Comparison of ENCODE assay signal across 18 cellular contexts in genomic region chr4:108130955-108131354, GRCh38. TPM values are rescaled to one million over a fixed set of nuclear protein-coding genes. Genes with fewer than 3 reads are reported as not detected.
DNase-seq lines count a peak whose midpoint lies in the region; ATAC-seq and TF ChIP-seq lines count a peak whose summit lies in the region.
"Had no signal": no experiment of that assay in that cellular context is flagged by ENCODE, and none has a peak within 500 bp of the region (broad histone marks: within the 10 kb centered on the region; RNA-seq: fewer than 3 reads in every experiment).

No MANE protein-coding gene starts in this region.

- DNase-seq in ACHN: peak; percentile 2
- peak; percentile 47 for DNase-seq in ELF-1 (ENCODE audit: low read depth, low spot score)
- DNase-seq in T-cell: no peak
- peak; percentile 4 to 6 for DNase-seq in erythroblast (lab: John Stamatoyannopoulos, UW)
- DNase-seq in NCI-H510A (lab: John Stamatoyannopoulos, UW): no peak
- no peak for DNase-seq in mesenteric fat pad (ENCODE audit: low spot score)
- no peak for DNase-seq in UCSD-AML1 (lab: John Stamatoyannopoulos, UW; ENCODE audit: unreplicated experiment)
- DNase-seq: activated naive CD4-positive, alpha-beta T cell treated with anti-CD3 and anti-CD28 coated beads, Interleukin-2, amount 10 ng/mL, durations not matched to agents 7 days and 5 days; C1 segment of cervical spinal cord; GF-D8; KG1; left ventricle myocardium superior; NCI-H1694 treated with DMSO at 0.1 percent for 48 hours; right cardiac atrium; trophoblast cell had no signal

- CTCF ChIA-PET in T-cell (lab: Charles Lee): interaction anchor here (0.6 to 1.7 kb wide), 14 partner anchors 9 to 452 kb away, joined by 3 to 6 read pairs (median 4); no protein-coding TSS in a partner anchor

- in situ Hi-C loops in ACHN (cut with HindIII; ENCODE audit: low pct_ligation_motif_present, low pct_unique_long_range_greater_than_20kb, low sequenced_read_pairs): no loop called here

- POLR2A ChIA-PET in T-cell (lab: Charles Lee): interaction anchor here (0.6 to 1.0 kb wide), 5 partner anchors 10 to 1596 kb away, joined by 3 to 5 read pairs (median 4); no protein-coding TSS in a partner anchor

- peak overlapping the region in 1 of 3 donors; percentile 83 for H3K4me3 Mint-ChIP-seq in T-cell
- H3K4me3 Mint-ChIP-seq: activated naive CD4-positive, alpha-beta T cell treated with anti-CD3 and anti-CD28 coated beads, Interleukin-2, amount 10 ng/mL, durations not matched to agents 7 days and 5 days had no signal

- H3K4me1 Mint-ChIP-seq in T-cell: peaks cover 90 to 96% (median 93%) of the 10 kb centered on the region in 3 donors

- no peaks in the 10 kb centered on the region for H3K27me3 Mint-ChIP-seq in T-cell
- H3K27me3 Mint-ChIP-seq: activated naive CD4-positive, alpha-beta T cell treated with anti-CD3 and anti-CD28 coated beads, Interleukin-2, amount 10 ng/mL, durations not matched to agents 7 days and 5 days had no signal

- ATAC-seq in T-cell (replicated peaks in 1 of 4) (no peak), HG02571 (IDR thresholded peaks at IDR 0.05; ENCODE audit: unreplicated experiment) (no peak)
- ATAC-seq: esophagus mucosa, left ventricle myocardium superior, right cardiac atrium, Right ventricle myocardium inferior had no signal

- H3K9me3 Mint-ChIP-seq in T-cell: no peaks in the 10 kb centered on the region
- H3K9me3 Mint-ChIP-seq: activated naive CD4-positive, alpha-beta T cell treated with anti-CD3 and anti-CD28 coated beads, Interleukin-2, amount 10 ng/mL, durations not matched to agents 7 days and 5 days had no signal

- no peak for TF ChIP-seq POLR2A in erythroblast (IDR thresholded peaks at IDR 0.05; ENCODE audit: low read length)

- H3K36me3 Mint-ChIP-seq in T-cell: peaks cover 59% of the 10 kb centered on the region

- peak overlapping the region; percentile 79 to 91 for H3K27ac Mint-ChIP-seq in T-cell
- H3K27ac Mint-ChIP-seq: activated naive CD4-positive, alpha-beta T cell treated with anti-CD3 and anti-CD28 coated beads, Interleukin-2, amount 10 ng/mL, durations not matched to agents 7 days and 5 days had no signal

RNA-seq across cellular contexts. Expression of gene LEF1, which starts 37.8 kb away (rescaled TPM):
- total RNA-seq in T-cell (100 to 1,000 TPM; 412 to 776 (median 500) TPM), mesenteric fat pad (3.1 TPM)

Comparison
In these comparisons a context has a peak if more than half of its experiments do, and no peak if none do; other contexts are left out.
1. DNase-seq: peak in ACHN (single experiment), ELF-1 (single experiment) and erythroblast (2 of 2); none in T-cell (0 of 34), NCI-H510A (single experiment), mesenteric fat pad (single experiment) and UCSD-AML1 (single experiment).
2. RNA of gene LEF1, which starts 37.8 kb away (total RNA-seq): 412 to 776 TPM in T-cell; 3.1 TPM in mesenteric fat pad (single experiment); every median in the first group is over 10 times any median in the second.